22 cellular contexts compared by ENCODE assay signal in the genomic region with DNA sequence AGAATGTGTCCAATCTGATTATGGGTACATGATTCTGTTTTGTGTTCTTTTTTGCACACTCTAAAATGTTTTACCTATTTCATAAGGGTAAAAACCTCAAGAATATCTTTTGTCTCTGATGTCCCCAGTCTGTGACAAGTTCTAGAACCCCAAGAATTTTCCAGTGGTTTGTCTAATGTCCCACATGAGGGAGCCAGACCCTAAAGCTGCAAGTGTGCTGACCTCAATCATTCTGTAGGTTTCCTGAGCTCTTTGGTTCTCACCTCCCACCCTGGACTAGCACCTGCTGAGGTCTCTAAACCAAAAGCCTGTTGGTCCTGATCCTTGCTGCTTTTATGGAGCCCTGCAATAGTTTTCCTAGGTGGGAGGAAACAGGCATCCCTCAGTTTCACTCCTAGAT.
A peak's percentile ranks its signal among the peaks of the same experiment; 100 is the strongest.
DNase-seq lines count a peak whose midpoint lies in the region; ATAC-seq and TF ChIP-seq lines count a peak whose summit lies in the region.
"Had no signal": no experiment of that assay in that cellular context is flagged by ENCODE, and none has a peak within 500 bp of the region (broad histone marks: within the 10 kb centered on the region; RNA-seq: fewer than 3 reads in every experiment).

No MANE protein-coding gene starts in this region.

- H2BK5ac ChIP-seq in H9 (ENCODE audit: insufficient read length, low read length), result no peak overlapping the region

- no peak overlapping the region for H3K4me2 ChIP-seq in H9 (ENCODE audit: insufficient read depth, insufficient read length, low read length)
- H3K4me2 ChIP-seq: A549 had no signal

- DNase-seq in A673 (ENCODE audit: low spot score) (peak; percentile 55), H9 (no peak), SK-MEL-5 (ENCODE audit: low read depth, low spot score) (peak; percentile 21), left lobe of liver (ENCODE audit: low spot score) (no peak), iPS-NIHi11 (ENCODE audit: low spot score) (no peak), chondrocyte (ENCODE audit: low spot score) (no peak)
- no peak for DNase-seq in stimulated activated naive CD8-positive, alpha-beta T cell treated with anti-CD3 and anti-CD28 coated beads, Interleukin-15, Interleukin-2, amounts not matched to agents 100 U/mL and 50 U/mL, for 24 hours
- DNase-seq: CD4-positive, CD25-positive, alpha-beta regulatory T cell; COR-L47; DND-41; KG1; NCI-H1694; NCI-H2081; NCI-H2171; NCI-H345; NCI-H524 treated with DMSO at 0.1 percent for 48 hours; OCI-M1 had no signal

- H3K27ac ChIP-seq in A673 (ENCODE audit: low read depth, low read length, poor library complexity, severe bottlenecking), result no peak overlapping the region
- no peak overlapping the region for H3K27ac ChIP-seq in H9 (ENCODE audit: insufficient read length, low read depth, low read length)
- H3K27ac ChIP-seq: A549, SJSA1 had no signal

- H4K20me1 ChIP-seq in H9 (ENCODE audit: control insufficient read depth, insufficient read depth, insufficient read length), result no peaks in the 10 kb centered on the region

- CTCF ChIA-PET in A673 (lab: Charles Lee), result interaction anchor here (1.4 kb wide), 1 partner anchor 179 kb away, joined by 13 read pairs; no protein-coding TSS in a partner anchor

- no peak overlapping the region for H3K4ac ChIP-seq in H9 (ENCODE audit: low read depth, low read length)

- 0 out of 4 replicates have a peak, but pooled peaks cover 0 to 2% of the 10 kb centered on the region in 2 experiments for H3K4me1 Mint-ChIP-seq in H9
- no peaks in the 10 kb centered on the region for H3K4me1 Mint-ChIP-seq in chondrocyte (ENCODE audit: low read depth)
- H3K4me1 Mint-ChIP-seq: CD4-positive, CD25-positive, alpha-beta regulatory T cell had no signal

- no peaks in the 10 kb centered on the region for H3K27me3 Mint-ChIP-seq in H9 (ENCODE audit: low read depth)
- peaks cover 14% of the 10 kb centered on the region for H3K27me3 Mint-ChIP-seq in chondrocyte (ENCODE audit: low read depth)
- H3K27me3 Mint-ChIP-seq: CD4-positive, CD25-positive, alpha-beta regulatory T cell had no signal

- no peaks in the 10 kb centered on the region for H3K4me1 ChIP-seq in A673 (ENCODE audit: insufficient read depth, low read length, poor library complexity, severe bottlenecking)
- no peaks in the 10 kb centered on the region for H3K4me1 ChIP-seq in H9 (ENCODE audit: insufficient read depth, low read length)
- H3K4me1 ChIP-seq: A549, SJSA1 had no signal

- H3K36me3 Mint-ChIP-seq in H9 (ENCODE audit: insufficient read depth in 1 of 3, low read depth in 3 of 3), result no peaks in the 10 kb centered on the region
- no peaks in the 10 kb centered on the region for H3K36me3 Mint-ChIP-seq in chondrocyte (ENCODE audit: low read depth)
- H3K36me3 Mint-ChIP-seq: CD4-positive, CD25-positive, alpha-beta regulatory T cell had no signal

- no peak overlapping the region for H4K91ac ChIP-seq in H9 (ENCODE audit: insufficient read length, low read depth, low read length)

- H4K5ac ChIP-seq in H9 (ENCODE audit: insufficient read length, low read depth, low read length), result no peak overlapping the region

- H3K79me1 ChIP-seq in H9 (ENCODE audit: insufficient read depth, low read depth, low read length, poor library complexity, severe bottlenecking), result no peaks in the 10 kb centered on the region

- H3K27me3 ChIP-seq in A673 (replicated peaks; ENCODE audit: insufficient read depth, low read depth, low read length, poor library complexity), result no peaks in the 10 kb centered on the region
- no peaks in the 10 kb centered on the region for H3K27me3 ChIP-seq in H9 (ENCODE audit: insufficient read depth, low read length)
- H3K27me3 ChIP-seq: SJSA1 had no signal

- no peak overlapping the region for H2BK15ac ChIP-seq in H9 (ENCODE audit: low read depth, low read length)

- H3K14ac ChIP-seq in H9 (ENCODE audit: insufficient read depth, low read length), result no peak overlapping the region

- intact Hi-C loops in A673 (cut with micrococcal nuclease; ENCODE audit: unreplicated experiment), result loop anchor here (1.0 kb wide), 2 partner anchors 119 to 178 kb away; no protein-coding TSS in a partner anchor

- H3K4me3 Mint-ChIP-seq in H9, result no peak overlapping the region
- no peak overlapping the region for H3K4me3 Mint-ChIP-seq in chondrocyte (ENCODE audit: unreplicated experiment)
- H3K4me3 Mint-ChIP-seq: CD4-positive, CD25-positive, alpha-beta regulatory T cell had no signal

- H3K56ac ChIP-seq in H9 (ENCODE audit: insufficient read length, low read depth, low read length), result peak overlapping the region; percentile 73

- no peak overlapping the region for H3K23ac ChIP-seq in H9 (ENCODE audit: insufficient read length, low read depth, low read length)

- no peaks in the 10 kb centered on the region; a peak in 2 of 5 replicates for H3K9me3 Mint-ChIP-seq in H9
- H3K9me3 Mint-ChIP-seq in chondrocyte (ENCODE audit: low read depth), result peaks cover 6% of the 10 kb centered on the region

- H3K4me3 ChIP-seq in A673 (ENCODE audit: low read depth, low read length, poor library complexity, severe bottlenecking), result no peak overlapping the region
- H3K4me3 ChIP-seq: A549, GM12878, SJSA1 had no signal

- no peak overlapping the region for H2AFZ ChIP-seq in H9 (ENCODE audit: low read length)

- no peak overlapping the region for H3T11ph ChIP-seq in H9 (ENCODE audit: low read length)

- H3K27ac Mint-ChIP-seq in H9 (no peak overlapping the region), chondrocyte (ENCODE audit: unreplicated experiment) (no peak overlapping the region)
- H3K27ac Mint-ChIP-seq: CD4-positive, CD25-positive, alpha-beta regulatory T cell had no signal

- H2BK12ac ChIP-seq in H9 (ENCODE audit: insufficient read length, low read depth, low read length), result no peak overlapping the region

- POLR2A ChIA-PET in A673 (lab: Charles Lee; ENCODE audit: low non-redundant PET), result no interaction called here

- no peak overlapping the region for H3K18ac ChIP-seq in H9 (ENCODE audit: insufficient read length, low read depth, low read length)

- H2BK20ac ChIP-seq in H9 (ENCODE audit: low read depth, low read length, poor library complexity, severe bottlenecking), result no peak overlapping the region

- no peak overlapping the region for H4K8ac ChIP-seq in H9 (replicated peaks; ENCODE audit: insufficient read length, low read depth, low read length)

- no peak overlapping the region for H2BK120ac ChIP-seq in H9 (ENCODE audit: low read depth, low read length, poor library complexity, severe bottlenecking)

- H2AK5ac ChIP-seq in H9 (ENCODE audit: insufficient read length, low read length), result no peak overlapping the region

- no peak overlapping the region for H3K9ac ChIP-seq in H9 (ENCODE audit: extremely low read depth, insufficient read length, low read length)

- ATAC-seq in left lobe of liver (peak; percentile 36), HG03342 (IDR thresholded peaks at IDR 0.05; ENCODE audit: unreplicated experiment) (no peak)
- no peak for ATAC-seq in stimulated activated naive CD8-positive, alpha-beta T cell treated with anti-CD3 and anti-CD28 coated beads, Interleukin-15, Interleukin-2, amounts not matched to agents 100 U/mL and 50 U/mL, for 24 hours
- ATAC-seq: A549, GM12878, Right ventricle myocardium inferior had no signal

- H3K36me3 ChIP-seq in A673 (ENCODE audit: insufficient read depth, low read length, poor library complexity, severe bottlenecking), result no peaks in the 10 kb centered on the region
- H3K36me3 ChIP-seq: SJSA1 had no signal

- H3K79me2 ChIP-seq in H9 (ENCODE audit: insufficient read depth, low read length), result no peaks in the 10 kb centered on the region

- in situ Hi-C loops in SK-MEL-5 (cut with HindIII; ENCODE audit: low pct_unique_long_range_greater_than_20kb, low sequenced_read_pairs), result no loop called here

- H3K9me3 ChIP-seq in A673 (ENCODE audit: low read depth, low read length, poor library complexity, severe bottlenecking) (no peaks in the 10 kb centered on the region), H9 (ENCODE audit: control insufficient read depth, low read depth, low read length) (no peaks in the 10 kb centered on the region)
- H3K9me3 ChIP-seq: A549, SJSA1 had no signal

- H3K23me2 ChIP-seq in H9 (ENCODE audit: insufficient read length, low read depth, low read length, poor library complexity, severe bottlenecking), result no peaks in the 10 kb centered on the region

- BruUV-seq in A673 (replicated peaks; lab: Mats Ljungman, UMichigan), result no TSS peak

- TF ChIP-seq CTCF in A673 (conservative IDR thresholded peaks at IDR 0.05; ENCODE audit: low read depth, low read length) (peak; percentile 53), H9 (conservative IDR thresholded peaks at IDR 0.05) (peak; percentile 45; the same call in 2 of the 3 replicates), chondrocyte (IDR thresholded peaks at IDR 0.05) (no peak)

Comparison
In these comparisons a context has a peak if more than half of its experiments do, and no peak if none do; other contexts are left out.
1. DNase-seq: peak in A673 (single experiment) and SK-MEL-5 (single experiment); none in H9 (single experiment), left lobe of liver (single experiment), iPS-NIHi11 (single experiment), chondrocyte (single experiment) and stimulated activated naive CD8-positive, alpha-beta T cell treated with anti-CD3 and anti-CD28 coated beads, Interleukin-15, Interleukin-2, amounts not matched to agents 100 U/mL and 50 U/mL, for 24 hours (single experiment).